In the genomic region with DNA sequence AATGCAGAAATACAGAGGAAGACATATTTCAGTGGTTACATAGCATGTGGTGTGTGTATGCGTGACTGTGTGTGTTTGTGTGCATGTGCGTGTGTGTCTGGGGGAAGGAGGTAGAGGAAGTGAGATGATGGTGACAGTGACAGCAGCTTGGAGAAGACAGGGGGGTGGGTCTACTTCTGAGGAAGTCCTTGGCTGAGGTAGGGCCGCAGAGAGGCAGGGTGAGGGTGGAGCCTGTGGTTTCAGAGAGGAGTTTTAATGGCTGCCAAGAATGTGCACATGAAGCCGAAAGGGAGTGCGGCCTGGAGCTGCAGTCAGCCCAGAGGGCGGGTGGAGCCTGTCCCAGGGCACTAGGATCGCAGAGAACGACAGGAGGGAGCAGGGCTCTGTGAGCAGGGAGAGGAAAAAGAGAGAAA, we compare ENCODE assay signal across 1 cellular context.
TF ChIP-seq lines count a peak whose summit lies in the region.

No MANE protein-coding gene starts in this region.

TF ChIP-seq in K562, 482 proteins besides CTCF, POLR2A, EP300 and RAD21 (continued from another document and continues in another):
- TF ChIP-seq ZNF586 (CRISPR knock-in tag; conservative IDR thresholded peaks at IDR 0.05), result no peak
- TF ChIP-seq NFE2L1 (tag; IDR thresholded peaks at IDR 0.05; ENCODE audit: borderline replicate concordance, low read depth), result no peak
- TF ChIP-seq SRSF7 (optimal IDR thresholded peaks at IDR 0.05; ENCODE audit: low read depth, low read length), result no peak
- no peak for TF ChIP-seq ATF1 (CRISPR knock-in tag; IDR thresholded peaks at IDR 0.05)
- TF ChIP-seq ATF1 (tag; IDR thresholded peaks at IDR 0.05), result 0 out of 2 replicates have a peak, but pooled peaks have one; percentile 25
- TF ChIP-seq HDAC8 (tag; IDR thresholded peaks at IDR 0.05), result no peak
- TF ChIP-seq, protein P1, sequence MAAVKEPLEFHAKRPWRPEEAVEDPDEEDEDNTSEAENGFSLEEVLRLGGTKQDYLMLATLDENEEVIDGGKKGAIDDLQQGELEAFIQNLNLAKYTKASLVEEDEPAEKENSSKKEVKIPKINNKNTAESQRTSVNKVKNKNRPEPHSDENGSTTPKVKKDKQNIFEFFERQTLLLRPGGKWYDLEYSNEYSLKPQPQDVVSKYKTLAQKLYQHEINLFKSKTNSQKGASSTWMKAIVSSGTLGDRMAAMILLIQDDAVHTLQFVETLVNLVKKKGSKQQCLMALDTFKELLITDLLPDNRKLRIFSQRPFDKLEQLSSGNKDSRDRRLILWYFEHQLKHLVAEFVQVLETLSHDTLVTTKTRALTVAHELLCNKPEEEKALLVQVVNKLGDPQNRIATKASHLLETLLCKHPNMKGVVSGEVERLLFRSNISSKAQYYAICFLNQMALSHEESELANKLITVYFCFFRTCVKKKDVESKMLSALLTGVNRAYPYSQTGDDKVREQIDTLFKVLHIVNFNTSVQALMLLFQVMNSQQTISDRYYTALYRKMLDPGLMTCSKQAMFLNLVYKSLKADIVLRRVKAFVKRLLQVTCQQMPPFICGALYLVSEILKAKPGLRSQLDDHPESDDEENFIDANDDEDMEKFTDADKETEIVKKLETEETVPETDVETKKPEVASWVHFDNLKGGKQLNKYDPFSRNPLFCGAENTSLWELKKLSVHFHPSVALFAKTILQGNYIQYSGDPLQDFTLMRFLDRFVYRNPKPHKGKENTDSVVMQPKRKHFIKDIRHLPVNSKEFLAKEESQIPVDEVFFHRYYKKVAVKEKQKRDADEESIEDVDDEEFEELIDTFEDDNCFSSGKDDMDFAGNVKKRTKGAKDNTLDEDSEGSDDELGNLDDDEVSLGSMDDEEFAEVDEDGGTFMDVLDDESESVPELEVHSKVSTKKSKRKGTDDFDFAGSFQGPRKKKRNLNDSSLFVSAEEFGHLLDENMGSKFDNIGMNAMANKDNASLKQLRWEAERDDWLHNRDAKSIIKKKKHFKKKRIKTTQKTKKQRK (IDR thresholded peaks at IDR 0.05; ENCODE audit: borderline replicate concordance, low read depth, low read length), result no peak
- TF ChIP-seq HDAC3 (IDR thresholded peaks at IDR 0.05; ENCODE audit: borderline replicate concordance, partially characterized antibody), result no peak
- no peak for TF ChIP-seq TCFL5 (CRISPR knock-in tag; conservative IDR thresholded peaks at IDR 0.05)
- TF ChIP-seq NFIC (IDR thresholded peaks at IDR 0.05), result no peak
- peak; percentile 59 to 69; a peak in 3 of 4 replicates for TF ChIP-seq FOXK2 (conservative IDR thresholded peaks at IDR 0.05 in 1 of 2, IDR thresholded peaks at IDR 0.05 in 1 of 2; ENCODE audit: low read depth in 2 of 2)
- TF ChIP-seq, protein P2, sequence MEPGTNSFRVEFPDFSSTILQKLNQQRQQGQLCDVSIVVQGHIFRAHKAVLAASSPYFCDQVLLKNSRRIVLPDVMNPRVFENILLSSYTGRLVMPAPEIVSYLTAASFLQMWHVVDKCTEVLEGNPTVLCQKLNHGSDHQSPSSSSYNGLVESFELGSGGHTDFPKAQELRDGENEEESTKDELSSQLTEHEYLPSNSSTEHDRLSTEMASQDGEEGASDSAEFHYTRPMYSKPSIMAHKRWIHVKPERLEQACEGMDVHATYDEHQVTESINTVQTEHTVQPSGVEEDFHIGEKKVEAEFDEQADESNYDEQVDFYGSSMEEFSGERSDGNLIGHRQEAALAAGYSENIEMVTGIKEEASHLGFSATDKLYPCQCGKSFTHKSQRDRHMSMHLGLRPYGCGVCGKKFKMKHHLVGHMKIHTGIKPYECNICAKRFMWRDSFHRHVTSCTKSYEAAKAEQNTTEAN (CRISPR knock-in tag; IDR thresholded peaks at IDR 0.05), result no peak
- TF ChIP-seq ATF7 (IDR thresholded peaks at IDR 0.05), result peak; percentile 44; the same call in 1 of the 2 replicates
- TF ChIP-seq ZNF668 (CRISPR knock-in tag; IDR thresholded peaks at IDR 0.05), result no peak
- TF ChIP-seq RBM17 (IDR thresholded peaks at IDR 0.05; ENCODE audit: borderline replicate concordance, low read depth, low read length), result no peak
- TF ChIP-seq, protein P3, sequence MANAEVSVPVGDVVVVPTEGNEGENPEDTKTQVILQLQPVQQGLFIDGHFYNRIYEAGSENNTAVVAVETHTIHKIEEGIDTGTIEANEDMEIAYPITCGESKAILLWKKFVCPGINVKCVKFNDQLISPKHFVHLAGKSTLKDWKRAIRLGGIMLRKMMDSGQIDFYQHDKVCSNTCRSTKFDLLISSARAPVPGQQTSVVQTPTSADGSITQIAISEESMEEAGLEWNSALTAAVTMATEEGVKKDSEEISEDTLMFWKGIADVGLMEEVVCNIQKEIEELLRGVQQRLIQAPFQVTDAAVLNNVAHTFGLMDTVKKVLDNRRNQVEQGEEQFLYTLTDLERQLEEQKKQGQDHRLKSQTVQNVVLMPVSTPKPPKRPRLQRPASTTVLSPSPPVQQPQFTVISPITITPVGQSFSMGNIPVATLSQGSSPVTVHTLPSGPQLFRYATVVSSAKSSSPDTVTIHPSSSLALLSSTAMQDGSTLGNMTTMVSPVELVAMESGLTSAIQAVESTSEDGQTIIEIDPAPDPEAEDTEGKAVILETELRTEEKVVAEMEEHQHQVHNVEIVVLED (CRISPR knock-in tag; IDR thresholded peaks at IDR 0.05), result no peak
- no peak for TF ChIP-seq RAD51 (IDR thresholded peaks at IDR 0.05; ENCODE audit: borderline replicate concordance, low read depth)
- peak; percentile 16 for TF ChIP-seq PHF20 (IDR thresholded peaks at IDR 0.05; ENCODE audit: partially characterized antibody)
- TF ChIP-seq XRCC3 (IDR thresholded peaks at IDR 0.05), result no peak
- TF ChIP-seq ZNF184 (CRISPR knock-in tag; IDR thresholded peaks at IDR 0.05), result no peak
- TF ChIP-seq YBX1 (IDR thresholded peaks at IDR 0.05), result no peak
- TF ChIP-seq, protein P4, sequence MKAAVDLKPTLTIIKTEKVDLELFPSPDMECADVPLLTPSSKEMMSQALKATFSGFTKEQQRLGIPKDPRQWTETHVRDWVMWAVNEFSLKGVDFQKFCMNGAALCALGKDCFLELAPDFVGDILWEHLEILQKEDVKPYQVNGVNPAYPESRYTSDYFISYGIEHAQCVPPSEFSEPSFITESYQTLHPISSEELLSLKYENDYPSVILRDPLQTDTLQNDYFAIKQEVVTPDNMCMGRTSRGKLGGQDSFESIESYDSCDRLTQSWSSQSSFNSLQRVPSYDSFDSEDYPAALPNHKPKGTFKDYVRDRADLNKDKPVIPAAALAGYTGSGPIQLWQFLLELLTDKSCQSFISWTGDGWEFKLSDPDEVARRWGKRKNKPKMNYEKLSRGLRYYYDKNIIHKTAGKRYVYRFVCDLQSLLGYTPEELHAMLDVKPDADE (conservative IDR thresholded peaks at IDR 0.05; ENCODE audit: control insufficient read depth, low read depth, low read length), result no peak
- no peak for TF ChIP-seq STAG1 (CRISPR knock-in tag; IDR thresholded peaks at IDR 0.05; ENCODE audit: borderline replicate concordance)
- TF ChIP-seq DNMT1 (IDR thresholded peaks at IDR 0.05), result no peak
- TF ChIP-seq, protein P5, sequence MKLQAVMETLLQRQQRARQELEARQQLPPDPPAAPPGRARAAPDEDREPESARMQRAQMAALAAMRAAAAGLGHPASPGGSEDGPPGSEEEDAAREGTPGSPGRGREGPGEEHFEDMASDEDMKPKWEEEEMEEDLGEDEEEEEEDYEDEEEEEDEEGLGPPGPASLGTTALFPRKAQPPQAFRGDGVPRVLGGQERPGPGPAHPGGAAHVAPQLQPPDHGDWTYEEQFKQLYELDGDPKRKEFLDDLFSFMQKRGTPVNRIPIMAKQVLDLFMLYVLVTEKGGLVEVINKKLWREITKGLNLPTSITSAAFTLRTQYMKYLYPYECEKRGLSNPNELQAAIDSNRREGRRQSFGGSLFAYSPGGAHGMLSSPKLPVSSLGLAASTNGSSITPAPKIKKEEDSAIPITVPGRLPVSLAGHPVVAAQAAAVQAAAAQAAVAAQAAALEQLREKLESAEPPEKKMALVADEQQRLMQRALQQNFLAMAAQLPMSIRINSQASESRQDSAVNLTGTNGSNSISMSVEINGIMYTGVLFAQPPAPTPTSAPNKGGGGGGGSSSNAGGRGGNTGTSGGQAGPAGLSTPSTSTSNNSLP (IDR thresholded peaks at IDR 0.05; ENCODE audit: borderline replicate concordance, low read depth, low read length), result no peak
- TF ChIP-seq MTA2 (IDR thresholded peaks at IDR 0.05; ENCODE audit: low read depth), result no peak
- no peak for TF ChIP-seq MCM3 (IDR thresholded peaks at IDR 0.05)
- no peak for TF ChIP-seq SMAD2 (IDR thresholded peaks at IDR 0.05; ENCODE audit: low read depth, low read length)
- TF ChIP-seq SIN3A (IDR thresholded peaks at IDR 0.05; ENCODE audit: borderline replicate concordance in 2 of 2, control insufficient read depth in 1 of 2, low read depth in 2 of 2, low read length in 2 of 2), result no peak
- TF ChIP-seq SMC3 (conservative IDR thresholded peaks at IDR 0.05; ENCODE audit: insufficient read depth, low read depth, low read length), result no peak
- TF ChIP-seq, protein P6, sequence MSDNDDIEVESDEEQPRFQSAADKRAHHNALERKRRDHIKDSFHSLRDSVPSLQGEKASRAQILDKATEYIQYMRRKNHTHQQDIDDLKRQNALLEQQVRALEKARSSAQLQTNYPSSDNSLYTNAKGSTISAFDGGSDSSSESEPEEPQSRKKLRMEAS (CRISPR knock-in tag; IDR thresholded peaks at IDR 0.05), result peak; percentile 84
- TF ChIP-seq CTBP1 (IDR thresholded peaks at IDR 0.05; ENCODE audit: borderline replicate concordance), result peak; percentile 43; the same call in 1 of the 2 replicates
- no peak for TF ChIP-seq ZNF699 (CRISPR knock-in tag; IDR thresholded peaks at IDR 0.05; ENCODE audit: insufficient replicate concordance)
- TF ChIP-seq, protein P7, sequence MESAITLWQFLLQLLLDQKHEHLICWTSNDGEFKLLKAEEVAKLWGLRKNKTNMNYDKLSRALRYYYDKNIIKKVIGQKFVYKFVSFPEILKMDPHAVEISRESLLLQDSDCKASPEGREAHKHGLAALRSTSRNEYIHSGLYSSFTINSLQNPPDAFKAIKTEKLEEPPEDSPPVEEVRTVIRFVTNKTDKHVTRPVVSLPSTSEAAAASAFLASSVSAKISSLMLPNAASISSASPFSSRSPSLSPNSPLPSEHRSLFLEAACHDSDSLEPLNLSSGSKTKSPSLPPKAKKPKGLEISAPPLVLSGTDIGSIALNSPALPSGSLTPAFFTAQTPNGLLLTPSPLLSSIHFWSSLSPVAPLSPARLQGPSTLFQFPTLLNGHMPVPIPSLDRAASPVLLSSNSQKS (CRISPR knock-in tag; IDR thresholded peaks at IDR 0.05), result no peak
- TF ChIP-seq YY1 (IDR thresholded peaks at IDR 0.05; ENCODE audit: borderline replicate concordance in 1 of 3, control insufficient read depth in 1 of 3, extremely low read depth in 1 of 3, insufficient read depth in 3 of 3, insufficient read length in 1 of 3, insufficient replicate concordance in 2 of 3, low read depth in 1 of 3, low read length in 2 of 3), result peak; percentile 64 to 94 (median 87)
- TF ChIP-seq, protein P8, sequence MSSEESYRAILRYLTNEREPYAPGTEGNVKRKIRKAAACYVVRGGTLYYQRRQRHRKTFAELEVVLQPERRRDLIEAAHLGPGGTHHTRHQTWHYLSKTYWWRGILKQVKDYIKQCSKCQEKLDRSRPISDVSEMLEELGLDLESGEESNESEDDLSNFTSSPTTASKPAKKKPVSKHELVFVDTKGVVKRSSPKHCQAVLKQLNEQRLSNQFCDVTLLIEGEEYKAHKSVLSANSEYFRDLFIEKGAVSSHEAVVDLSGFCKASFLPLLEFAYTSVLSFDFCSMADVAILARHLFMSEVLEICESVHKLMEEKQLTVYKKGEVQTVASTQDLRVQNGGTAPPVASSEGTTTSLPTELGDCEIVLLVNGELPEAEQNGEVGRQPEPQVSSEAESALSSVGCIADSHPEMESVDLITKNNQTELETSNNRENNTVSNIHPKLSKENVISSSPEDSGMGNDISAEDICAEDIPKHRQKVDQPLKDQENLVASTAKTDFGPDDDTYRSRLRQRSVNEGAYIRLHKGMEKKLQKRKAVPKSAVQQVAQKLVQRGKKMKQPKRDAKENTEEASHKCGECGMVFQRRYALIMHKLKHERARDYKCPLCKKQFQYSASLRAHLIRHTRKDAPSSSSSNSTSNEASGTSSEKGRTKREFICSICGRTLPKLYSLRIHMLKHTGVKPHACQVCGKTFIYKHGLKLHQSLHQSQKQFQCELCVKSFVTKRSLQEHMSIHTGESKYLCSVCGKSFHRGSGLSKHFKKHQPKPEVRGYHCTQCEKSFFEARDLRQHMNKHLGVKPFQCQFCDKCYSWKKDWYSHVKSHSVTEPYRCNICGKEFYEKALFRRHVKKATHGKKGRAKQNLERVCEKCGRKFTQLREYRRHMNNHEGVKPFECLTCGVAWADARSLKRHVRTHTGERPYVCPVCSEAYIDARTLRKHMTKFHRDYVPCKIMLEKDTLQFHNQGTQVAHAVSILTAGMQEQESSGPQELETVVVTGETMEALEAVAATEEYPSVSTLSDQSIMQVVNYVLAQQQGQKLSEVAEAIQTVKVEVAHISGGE (CRISPR knock-in tag; IDR thresholded peaks at IDR 0.05), result no peak
- TF ChIP-seq, protein P9, sequence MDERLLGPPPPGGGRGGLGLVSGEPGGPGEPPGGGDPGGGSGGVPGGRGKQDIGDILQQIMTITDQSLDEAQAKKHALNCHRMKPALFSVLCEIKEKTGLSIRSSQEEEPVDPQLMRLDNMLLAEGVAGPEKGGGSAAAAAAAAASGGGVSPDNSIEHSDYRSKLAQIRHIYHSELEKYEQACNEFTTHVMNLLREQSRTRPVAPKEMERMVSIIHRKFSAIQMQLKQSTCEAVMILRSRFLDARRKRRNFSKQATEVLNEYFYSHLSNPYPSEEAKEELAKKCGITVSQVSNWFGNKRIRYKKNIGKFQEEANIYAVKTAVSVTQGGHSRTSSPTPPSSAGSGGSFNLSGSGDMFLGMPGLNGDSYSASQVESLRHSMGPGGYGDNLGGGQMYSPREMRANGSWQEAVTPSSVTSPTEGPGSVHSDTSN (CRISPR knock-in tag; IDR thresholded peaks at IDR 0.05; ENCODE audit: low read depth), result no peak
- TF ChIP-seq, protein P9 (tag; conservative IDR thresholded peaks at IDR 0.05; ENCODE audit: low read depth), result peak; percentile 61
- no peak for TF ChIP-seq GATA2 (CRISPR knock-in tag; IDR thresholded peaks at IDR 0.05)
- 0 out of 2 replicates have a peak, but pooled peaks have one; percentile 59 for TF ChIP-seq LCOR (CRISPR knock-in tag; IDR thresholded peaks at IDR 0.05)
- TF ChIP-seq, protein P10, sequence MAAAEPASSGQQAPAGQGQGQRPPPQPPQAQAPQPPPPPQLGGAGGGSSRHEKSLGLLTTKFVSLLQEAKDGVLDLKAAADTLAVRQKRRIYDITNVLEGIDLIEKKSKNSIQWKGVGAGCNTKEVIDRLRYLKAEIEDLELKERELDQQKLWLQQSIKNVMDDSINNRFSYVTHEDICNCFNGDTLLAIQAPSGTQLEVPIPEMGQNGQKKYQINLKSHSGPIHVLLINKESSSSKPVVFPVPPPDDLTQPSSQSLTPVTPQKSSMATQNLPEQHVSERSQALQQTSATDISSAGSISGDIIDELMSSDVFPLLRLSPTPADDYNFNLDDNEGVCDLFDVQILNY (CRISPR knock-in tag; IDR thresholded peaks at IDR 0.05), result no peak
